In genomic region chr10:119451305-119451896, GRCh38 we compare ENCODE assay signal across 17 cellular contexts.
"Had no signal": no experiment of that assay in that cellular context is flagged by ENCODE, and none has a peak within 500 bp of the region (broad histone marks: within the 10 kb centered on the region; RNA-seq: fewer than 3 reads in every experiment).

No MANE protein-coding gene starts in this region.

- H3K4me1 ChIP-seq: pancreas, right lobe of liver, transverse colon had no signal

- H3K9me3 ChIP-seq: gastroesophageal sphincter, left ventricle myocardium inferior, pancreas, right lobe of liver, transverse colon had no signal

- H3K27ac ChIP-seq: pancreas, right lobe of liver, transverse colon had no signal

- ATAC-seq: esophagus mucosa; gastroesophageal sphincter; pancreas; right lobe of liver; stimulated activated memory B cell treated with anti-CD40 and anti-IgM and Interleukin-4, amounts not matched to agents 10 μg/mL and 1 μg/mL and 100 μg/mL, for 72 hours had no signal

- DNase-seq: central memory CD4-positive, alpha-beta T cell; cortex of kidney; effector memory CD4-positive, alpha-beta T cell; glutamatergic neuron; islet precursor cell; left ventricle myocardium inferior; occipital lobe; pancreas; stimulated activated CD4-positive, alpha-beta T cell treated with anti-CD3 and anti-CD28 coated beads, Interleukin-15, amount 100 ng/mL, for 24 hours; stimulated activated CD4-positive, alpha-beta T cell treated with anti-CD3 and anti-CD28 coated beads, Interleukin-1b, Interleukin-23, amount 100 ng/mL, for 48 hours; stimulated activated CD4-positive, alpha-beta T cell treated with anti-CD3 and anti-CD28 coated beads, Interleukin-4, amount 100 ng/mL, for 24 hours; transverse colon had no signal

- H3K4me3 ChIP-seq: gastroesophageal sphincter, left ventricle myocardium inferior, pancreas, right lobe of liver, transverse colon had no signal

- FAIRE-seq: endometrium, pancreas had no signal

- H3K27me3 ChIP-seq: gastroesophageal sphincter, pancreas, right lobe of liver, transverse colon had no signal

- H3K36me3 ChIP-seq: pancreas, right lobe of liver had no signal
